ENCODE assay signal across 30 cellular contexts in genomic region chr7:25882151-25882773, GRCh38.
"Had no signal": no experiment of that assay in that cellular context is flagged by ENCODE, and none has a peak within 500 bp of the region (broad histone marks: within the 10 kb centered on the region; RNA-seq: fewer than 3 reads in every experiment).

No MANE protein-coding gene starts in this region.

- DNase-seq: hippocampal formation; kidney glomerular epithelial cell; left cardiac atrium; left lung; lower lobe of right lung; mammary epithelial cell; mesenchymal stem cell; naive B cell; natural killer cell; nephron progenitor cell; occipital lobe; psoas muscle; right lobe of liver; stimulated activated CD4-positive, alpha-beta T cell treated with anti-CD3 and anti-CD28 coated beads, Interleukin-12 subunit alpha, Interleukin-12 subunit beta, amount 100 ng/mL, for 4 hours; stimulated activated CD4-positive, alpha-beta T cell treated with anti-CD3 and anti-CD28 coated beads, Interleukin-15, amount 100 ng/mL, for 24 hours; stimulated activated CD4-positive, alpha-beta T cell treated with anti-CD3 and anti-CD28 coated beads, Interleukin-2, amount 100 ng/mL, for 24 hours; stimulated activated CD4-positive, alpha-beta T cell treated with anti-CD3 and anti-CD28 coated beads, Interleukin-4, amount 100 ng/mL, for 1 hour; stimulated activated naive B cell treated with anti-CD40 and anti-IgM and Interleukin-4, amounts not matched to agents 10 μg/mL and 1 μg/mL and 100 μg/mL, for 72 hours; stimulated activated naive CD8-positive, alpha-beta T cell treated with anti-CD3 and anti-CD28 coated beads, Interleukin-15, Interleukin-2, amounts not matched to agents 100 U/mL and 50 U/mL, for 24 hours; stomach; testis; thyroid gland; transverse colon; upper lobe of left lung had no signal

- H3K4me3 Mint-ChIP-seq: naive B cell; natural killer cell; nephron progenitor cell; neural progenitor cell; stimulated activated naive B cell treated with anti-CD40 and anti-IgM and Interleukin-4, amounts not matched to agents 10 μg/mL and 1 μg/mL and 100 μg/mL, for 72 hours had no signal

- H3K4me1 Mint-ChIP-seq: natural killer cell had no signal

- H3K4me3 ChIP-seq: left lung, lower lobe of right lung, neural progenitor cell, psoas muscle, right lobe of liver, skin epidermis, stomach, testis, thyroid gland, transverse colon, upper lobe of left lung, vagina had no signal

- ATAC-seq: left cardiac atrium; left lung; lower lobe of right lung; natural killer cell; psoas muscle; right lobe of liver; stimulated activated naive B cell treated with anti-CD40 and anti-IgM and Interleukin-4, amounts not matched to agents 10 μg/mL and 1 μg/mL and 100 μg/mL, for 72 hours; stimulated activated naive CD8-positive, alpha-beta T cell treated with anti-CD3 and anti-CD28 coated beads, Interleukin-15, Interleukin-2, amounts not matched to agents 100 U/mL and 50 U/mL, for 24 hours had no signal

- H3K36me3 Mint-ChIP-seq: naive B cell; natural killer cell; neural progenitor cell; stimulated activated naive B cell treated with anti-CD40 and anti-IgM and Interleukin-4, amounts not matched to agents 10 μg/mL and 1 μg/mL and 100 μg/mL, for 72 hours had no signal

- H3K36me3 ChIP-seq: left lung, lower lobe of right lung, neural progenitor cell, neutrophil, right lobe of liver, stomach, thyroid gland, transverse colon, upper lobe of left lung, vagina had no signal

- FAIRE-seq: keratinocyte had no signal

- H3K9me3 ChIP-seq: left lung, lower lobe of right lung, neutrophil, psoas muscle, right lobe of liver, stomach, testis, thyroid gland, transverse colon, upper lobe of left lung, vagina had no signal

- H3K27ac ChIP-seq: left lung, lower lobe of right lung, neural progenitor cell, neutrophil, parathyroid adenoma, psoas muscle, right lobe of liver, skin epidermis, stomach, testis, thyroid gland, transverse colon, upper lobe of left lung, vagina had no signal

- H3K27ac Mint-ChIP-seq: naive B cell; natural killer cell; nephron progenitor cell; neural progenitor cell; stimulated activated naive B cell treated with anti-CD40 and anti-IgM and Interleukin-4, amounts not matched to agents 10 μg/mL and 1 μg/mL and 100 μg/mL, for 72 hours had no signal

- H3K4me1 ChIP-seq: left lung, lower lobe of right lung, neural progenitor cell, parathyroid adenoma, right lobe of liver, stomach, testis, thyroid gland, transverse colon, upper lobe of left lung, vagina had no signal

- H3K9me3 Mint-ChIP-seq: naive B cell; natural killer cell; nephron progenitor cell; neural progenitor cell; stimulated activated naive B cell treated with anti-CD40 and anti-IgM and Interleukin-4, amounts not matched to agents 10 μg/mL and 1 μg/mL and 100 μg/mL, for 72 hours had no signal
